1 cellular context compared by ENCODE assay signal in genomic region chr15:72058590-72058989, GRCh38.
TF ChIP-seq lines count a peak whose summit lies in the region.

No MANE protein-coding gene starts in this region.

TF ChIP-seq in GM23338, 12 proteins besides CTCF, POLR2A, EP300 and RAD21 (continued from another document):
- TF ChIP-seq ZNF462 (CRISPR knock-in tag; IDR thresholded peaks at IDR 0.05): no peak
TF ChIP-seq in GM23338: peak in this region for 0.
